8 cellular contexts compared by ENCODE assay signal in the genomic region with DNA sequence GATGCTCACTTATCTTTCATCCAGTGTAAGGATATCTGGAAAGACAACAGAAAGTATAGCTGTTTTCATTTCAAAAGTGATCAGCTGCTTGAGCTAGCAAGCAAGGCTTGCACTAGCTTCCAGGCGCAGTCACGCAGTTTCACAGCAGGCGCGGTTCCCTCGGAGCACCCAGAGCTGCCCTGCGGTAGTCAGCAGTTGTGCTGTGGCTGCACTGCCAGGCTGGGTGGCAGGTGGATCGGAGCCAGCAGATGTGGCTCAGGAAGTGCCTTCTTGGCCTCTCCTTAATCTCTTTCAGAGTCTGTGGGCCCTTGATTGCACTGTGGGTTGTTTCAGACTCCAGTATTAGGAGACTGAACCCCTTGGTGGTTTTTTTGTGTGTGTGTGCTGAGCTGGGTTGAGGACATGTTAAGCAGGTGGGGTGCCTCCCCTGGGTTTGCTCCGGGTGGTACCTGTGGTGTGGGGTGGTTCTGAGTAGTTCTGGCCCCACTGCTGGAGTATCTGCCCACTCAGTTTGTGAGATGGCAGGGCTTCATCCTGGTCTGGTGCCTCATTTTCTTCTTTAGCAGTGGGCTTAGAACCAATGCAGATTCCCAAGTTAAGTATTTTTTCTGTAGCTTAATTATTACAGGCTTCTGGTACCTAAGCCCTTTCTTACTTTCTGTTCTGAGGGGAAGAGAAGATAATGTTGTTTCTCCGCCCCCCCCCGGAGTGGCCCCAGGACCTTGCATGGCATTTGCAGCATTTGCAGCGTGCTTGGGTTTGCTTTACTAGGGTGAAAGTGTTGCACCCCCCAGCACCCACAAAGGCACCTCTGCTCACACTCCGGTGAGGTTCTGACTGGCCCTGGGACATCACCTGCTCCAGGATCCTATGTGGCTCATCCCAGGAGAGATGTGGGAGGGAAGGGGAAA. TPM values are rescaled to one million over a fixed set of nuclear protein-coding genes. Genes with fewer than 3 reads are reported as not detected.
A peak's percentile ranks its signal among the peaks of the same experiment; 100 is the strongest.
DNase-seq lines count a peak whose midpoint lies in the region; ATAC-seq and TF ChIP-seq lines count a peak whose summit lies in the region.

No MANE protein-coding gene starts in this region.

- TF ChIP-seq POLR2A in stomach (IDR thresholded peaks at IDR 0.05) (no peak), vagina (IDR thresholded peaks at IDR 0.05) (no peak)

- H3K27me3 ChIP-seq in duodenal mucosa (ENCODE audit: control insufficient read depth in 1 of 2, insufficient read depth in 2 of 2, low read length in 2 of 2) (no peaks in the 10 kb centered on the region), stomach (no peaks in the 10 kb centered on the region), vagina (no peaks in the 10 kb centered on the region)

- H3K9ac ChIP-seq in duodenal mucosa (ENCODE audit: low read depth in 1 of 2, low read length in 2 of 2): peak overlapping the region in 1 of 2 donors; percentile 18

- ATAC-seq in Right ventricle myocardium superior (ENCODE audit: poor library complexity) (peak; percentile 25), Right ventricle myocardium inferior (no peak)

- H3K27ac ChIP-seq in duodenal mucosa (ENCODE audit: low read depth, low read length) (no peak overlapping the region), stomach (no peak overlapping the region), vagina (no peak overlapping the region)

- H3K4me3 ChIP-seq in duodenal mucosa (ENCODE audit: low read depth in 1 of 2, low read length in 2 of 2) (peak overlapping the region; percentile 12 to 32), stomach (no peak overlapping the region), vagina (no peak overlapping the region)

- DNase-seq in Right ventricle myocardium superior (peak; percentile 67), Right ventricle myocardium inferior (ENCODE audit: missing footprints) (no peak), T follicular helper cell (ENCODE audit: low read depth) (peak; percentile 24), stomach (peak; percentile 51), HCEC 1CT (no peak), vagina (ENCODE audit: extremely low spot score in 2 of 2) (no peak), T1000 (lab: John Stamatoyannopoulos, UW) (no peak)

- H3K4me1 ChIP-seq in duodenal mucosa (ENCODE audit: control insufficient read depth in 1 of 2, insufficient read depth in 2 of 2, low read length in 2 of 2) (peaks cover 53 to 56% of the 10 kb centered on the region in 2 donors), stomach (peaks cover 58 to 99% (median 76%) of the 10 kb centered on the region in 4 donors), vagina (peaks cover 91% of the 10 kb centered on the region)

- H3K36me3 ChIP-seq in duodenal mucosa (ENCODE audit: control insufficient read depth in 1 of 2, insufficient read depth in 2 of 2, low read length in 2 of 2): peaks cover 0 to 10% of the 10 kb centered on the region in 2 donors
- peaks cover 4 to 9% (median 6%) of the 10 kb centered on the region in 4 donors for H3K36me3 ChIP-seq in stomach
- no peaks in the 10 kb centered on the region for H3K36me3 ChIP-seq in vagina

- WGBS in stomach, 5 donors: 65 to 88% (median 70%) methylated on average over 12 of the region's 12 CpGs

- TF ChIP-seq CTCF in stomach (IDR thresholded peaks at IDR 0.05) (no peak), vagina (IDR thresholded peaks at IDR 0.05) (no peak)

- intact Hi-C loops in Right ventricle myocardium superior (cut with DNase I) (no loop called here), Right ventricle myocardium inferior (cut with DNase I) (no loop called here), stomach (cut with DNase I; ENCODE audit: low total_unique reads) (no loop called here), vagina (cut with DNase I) (no loop called here)

- no peaks in the 10 kb centered on the region for H3K9me3 ChIP-seq in duodenal mucosa (ENCODE audit: control insufficient read depth in 1 of 2, low read length in 2 of 2)
- H3K9me3 ChIP-seq in stomach: no peaks in the 10 kb centered on the region
- no peaks in the 10 kb centered on the region for H3K9me3 ChIP-seq in vagina

- no peak for TF ChIP-seq EP300 in stomach (IDR thresholded peaks at IDR 0.05)

RNA-seq across cellular contexts. Expression of a gene that starts 16.4 kb away (rescaled TPM):
- total RNA-seq in Right ventricle myocardium superior (10.8 TPM), Right ventricle myocardium inferior (13.0 TPM), stomach (10 to 100 TPM; 12.8 to 37.4 (median 27.2) TPM), vagina (38.1 TPM)
- 1 to 10 TPM; 3.5 to 8.4 (median 4.2) TPM for polyA plus RNA-seq in stomach

Comparison
In these comparisons a context has a peak if more than half of its experiments do, and no peak if none do; other contexts are left out.
1. DNase-seq: peak in Right ventricle myocardium superior (single experiment), T follicular helper cell (single experiment) and stomach (single experiment); none in Right ventricle myocardium inferior (single experiment), HCEC 1CT (single experiment), vagina (0 of 2) and T1000 (single experiment).
2. H3K4me3 ChIP-seq: peak in duodenal mucosa (2 of 2); none in stomach (0 of 4) and vagina (0 of 2).